In genomic region chr12:113186033-113186365, GRCh38 we compare ENCODE assay signal across 6 cellular contexts. TPM values are rescaled to one million over a fixed set of nuclear protein-coding genes. Genes with fewer than 3 reads are reported as not detected.
A peak's percentile ranks its signal among the peaks of the same experiment; 100 is the strongest.
DNase-seq lines count a peak whose midpoint lies in the region; ATAC-seq lines count a peak whose summit lies in the region.

No MANE protein-coding gene starts in this region.

- peaks cover 24% of the 10 kb centered on the region for H3K4me1 Mint-ChIP-seq in activated naive CD8-positive, alpha-beta T cell treated with anti-CD3 and anti-CD28 coated beads, Interleukin-2, amount 10 ng/mL, durations not matched to agents 7 days and 5 days

- H3K36me3 ChIP-seq in muscle layer of colon (ENCODE audit: insufficient read depth, low read length): peaks cover 7% of the 10 kb centered on the region

- peak overlapping the region; percentile 58 for H3K9ac ChIP-seq in muscle layer of colon (ENCODE audit: low read length)

- H3K4me1 ChIP-seq in muscle layer of colon (ENCODE audit: insufficient read depth, low read length): peaks cover 26% of the 10 kb centered on the region

- H3K9me3 Mint-ChIP-seq in activated naive CD8-positive, alpha-beta T cell treated with anti-CD3 and anti-CD28 coated beads, Interleukin-2, amount 10 ng/mL, durations not matched to agents 7 days and 5 days: no peaks in the 10 kb centered on the region

- H3K36me3 Mint-ChIP-seq in activated naive CD8-positive, alpha-beta T cell treated with anti-CD3 and anti-CD28 coated beads, Interleukin-2, amount 10 ng/mL, durations not matched to agents 7 days and 5 days: peaks cover 14% of the 10 kb centered on the region

- DNase-seq in DMS79 (lab: John Stamatoyannopoulos, UW): peak; percentile 17
- DNase-seq in DMS79 treated with DMSO at 0.1 percent for 48 hours (lab: John Stamatoyannopoulos, UW): no peak
- DNase-seq in activated naive CD8-positive, alpha-beta T cell treated with anti-CD3 and anti-CD28 coated beads, Interleukin-2, amount 10 ng/mL, durations not matched to agents 7 days and 5 days: no peak
- no peak for DNase-seq in NCI-H2107 (lab: John Stamatoyannopoulos, UW)

- peak overlapping the region; percentile 92 for H3K27ac Mint-ChIP-seq in activated naive CD8-positive, alpha-beta T cell treated with anti-CD3 and anti-CD28 coated beads, Interleukin-2, amount 10 ng/mL, durations not matched to agents 7 days and 5 days

- H3K27ac ChIP-seq in muscle layer of colon (ENCODE audit: low read depth, low read length): peak overlapping the region; percentile 96

- ATAC-seq in activated naive CD8-positive, alpha-beta T cell treated with anti-CD3 and anti-CD28 coated beads, Interleukin-2, amount 10 ng/mL, durations not matched to agents 7 days and 5 days (ENCODE audit: low read depth): no peak
- no peak for ATAC-seq in HG03095 (IDR thresholded peaks at IDR 0.05; ENCODE audit: unreplicated experiment)

- peak overlapping the region; percentile 76 to 85 for H3K4me3 ChIP-seq in muscle layer of colon (ENCODE audit: low read depth in 1 of 2, low read length in 2 of 2)

- no peaks in the 10 kb centered on the region for H3K27me3 ChIP-seq in muscle layer of colon (ENCODE audit: control insufficient read depth in 1 of 2, insufficient read depth in 2 of 2, low read length in 2 of 2)

- POLR2A ChIA-PET in activated naive CD8-positive, alpha-beta T cell treated with anti-CD3 and anti-CD28 coated beads, Interleukin-2, amount 10 ng/mL, durations not matched to agents 7 days and 5 days (lab: Charles Lee): interaction anchor here (0.6 to 2.5 kb wide), 8 partner anchors 9 to 236 kb away, joined by 3 to 16 read pairs (median 4); partner anchors contain the start of genes SDSL and TPCN1

- peak overlapping the region; percentile 89 for H3K4me3 Mint-ChIP-seq in activated naive CD8-positive, alpha-beta T cell treated with anti-CD3 and anti-CD28 coated beads, Interleukin-2, amount 10 ng/mL, durations not matched to agents 7 days and 5 days

- H3K9me3 ChIP-seq in muscle layer of colon (ENCODE audit: low read length): no peaks in the 10 kb centered on the region

- no peaks in the 10 kb centered on the region for H3K27me3 Mint-ChIP-seq in activated naive CD8-positive, alpha-beta T cell treated with anti-CD3 and anti-CD28 coated beads, Interleukin-2, amount 10 ng/mL, durations not matched to agents 7 days and 5 days

RNA-seq across cellular contexts. Expression of gene RITA1, which starts 0.5 kb away (rescaled TPM):
- total RNA-seq in activated naive CD8-positive, alpha-beta T cell treated with anti-CD3 and anti-CD28 coated beads, Interleukin-2, amount 10 ng/mL, durations not matched to agents 7 days and 5 days: 10 to 100 TPM; 18.5 to 21.5 TPM

RNA-seq across cellular contexts. Expression of gene DDX54, which starts 0.7 kb away (rescaled TPM):
- total RNA-seq in activated naive CD8-positive, alpha-beta T cell treated with anti-CD3 and anti-CD28 coated beads, Interleukin-2, amount 10 ng/mL, durations not matched to agents 7 days and 5 days: 10 to 100 TPM; 70.1 to 74.2 TPM

RNA-seq across cellular contexts. Expression of gene TPCN1, which starts 35.3 kb away (rescaled TPM):
- 10 to 100 TPM; 29.9 to 32.0 TPM for total RNA-seq in activated naive CD8-positive, alpha-beta T cell treated with anti-CD3 and anti-CD28 coated beads, Interleukin-2, amount 10 ng/mL, durations not matched to agents 7 days and 5 days

RNA-seq across cellular contexts. Expression of gene CFAP73, which starts 36.5 kb away (rescaled TPM):
- total RNA-seq in activated naive CD8-positive, alpha-beta T cell treated with anti-CD3 and anti-CD28 coated beads, Interleukin-2, amount 10 ng/mL, durations not matched to agents 7 days and 5 days: under 1 TPM; 0.55 to 0.65 TPM

RNA-seq across cellular contexts. Expression of gene RASAL1, which starts 50.4 kb away (rescaled TPM):
- 1 to 10 TPM; 1.0 to 2.3 TPM for total RNA-seq in activated naive CD8-positive, alpha-beta T cell treated with anti-CD3 and anti-CD28 coated beads, Interleukin-2, amount 10 ng/mL, durations not matched to agents 7 days and 5 days
